26 cellular contexts compared by ENCODE assay signal in genomic region chr10:44205072-44205471, GRCh38.
"Had no signal": no experiment of that assay in that cellular context is flagged by ENCODE, and none has a peak within 500 bp of the region (broad histone marks: within the 10 kb centered on the region; RNA-seq: fewer than 3 reads in every experiment).

No MANE protein-coding gene starts in this region.

- H3K4me3 ChIP-seq: adrenal gland, colonic mucosa, dorsolateral prefrontal cortex, esophagus muscularis mucosa, left ventricle myocardium inferior, sigmoid colon, SK-N-MC, thoracic aorta, upper lobe of left lung had no signal

- ATAC-seq: effector memory CD8-positive, alpha-beta T cell; foreskin keratinocyte; natural killer cell had no signal

- H3K27me3 Mint-ChIP-seq: activated T-cell treated with anti-CD3 and anti-CD28 coated beads, Interleukin-2, amount 50 U/mL, for 24 hours had no signal

- H3K36me3 ChIP-seq: adrenal gland, colonic mucosa, esophagus muscularis mucosa, left ventricle myocardium inferior, sigmoid colon, thoracic aorta, upper lobe of left lung had no signal

- H3K36me3 Mint-ChIP-seq: activated naive CD8-positive, alpha-beta T cell; natural killer cell had no signal

- H3K4me1 ChIP-seq: adrenal gland, colonic mucosa, foreskin keratinocyte, sigmoid colon, upper lobe of left lung had no signal

- DNase-seq: activated CD4-positive, CD25-positive, alpha-beta regulatory T cell treated with anti-CD3 and anti-CD28 coated beads, Interleukin-2, amount 50 U/mL, for 72 hours; activated naive CD4-positive, alpha-beta T cell; activated T-cell treated with anti-CD3 and anti-CD28 coated beads, Interleukin-2, amount 50 U/mL, for 24 hours; adrenal gland; colonic mucosa; dorsolateral prefrontal cortex; effector memory CD8-positive, alpha-beta T cell; foreskin keratinocyte; hippocampal formation; kidney glomerular epithelial cell; left ventricle myocardium inferior; mammary epithelial cell; midbrain; natural killer cell; occipital lobe; posterior cingulate gyrus; sigmoid colon; stimulated activated CD4-positive, alpha-beta T cell treated with anti-CD3 and anti-CD28 coated beads, Interleukin-4, amount 100 ng/mL, for 24 hours; stimulated activated naive CD4-positive, alpha-beta T cell treated with Interleukin-2 at 50 U/mL for 16 hours; SW 1271; upper lobe of left lung had no signal

- H3K27ac Mint-ChIP-seq: activated naive CD8-positive, alpha-beta T cell; activated T-cell treated with anti-CD3 and anti-CD28 coated beads, Interleukin-2, amount 50 U/mL, for 24 hours; activated T-helper 2 cell treated with anti-CD3 and anti-CD28 coated beads, Interferon-gamma antibody, Interleukin-2, Interleukin-4, amounts not matched to agents 10 μg/mL and 5 μg/mL and 100 μg/mL, durations not matched to agents 14 hours and 24 hours and 36 hours; effector memory CD8-positive, alpha-beta T cell; natural killer cell had no signal

- H3K4me3 Mint-ChIP-seq: activated naive CD8-positive, alpha-beta T cell; activated T-cell treated with anti-CD3 and anti-CD28 coated beads, Interleukin-2, amount 50 U/mL, for 24 hours; effector memory CD8-positive, alpha-beta T cell; natural killer cell had no signal

- H3K4me1 Mint-ChIP-seq: natural killer cell had no signal

- H3K27ac ChIP-seq: adrenal gland, colonic mucosa, dorsolateral prefrontal cortex, esophagus muscularis mucosa, foreskin keratinocyte, left ventricle myocardium inferior, sigmoid colon, SK-N-MC, thoracic aorta, upper lobe of left lung had no signal

- H3K9me3 Mint-ChIP-seq: activated T-helper 2 cell treated with anti-CD3 and anti-CD28 coated beads, Interferon-gamma antibody, Interleukin-2, Interleukin-4, amounts not matched to agents 10 μg/mL and 5 μg/mL and 100 μg/mL, durations not matched to agents 14 hours and 24 hours and 36 hours; natural killer cell had no signal

- H3K9me3 ChIP-seq: adrenal gland, colonic mucosa, esophagus muscularis mucosa, left ventricle myocardium inferior, sigmoid colon, thoracic aorta, upper lobe of left lung had no signal

- H3K27me3 ChIP-seq: adrenal gland, colonic mucosa, esophagus muscularis mucosa, foreskin keratinocyte, sigmoid colon, upper lobe of left lung had no signal
